ENCODE assay signal across 8 cellular contexts in the genomic region with DNA sequence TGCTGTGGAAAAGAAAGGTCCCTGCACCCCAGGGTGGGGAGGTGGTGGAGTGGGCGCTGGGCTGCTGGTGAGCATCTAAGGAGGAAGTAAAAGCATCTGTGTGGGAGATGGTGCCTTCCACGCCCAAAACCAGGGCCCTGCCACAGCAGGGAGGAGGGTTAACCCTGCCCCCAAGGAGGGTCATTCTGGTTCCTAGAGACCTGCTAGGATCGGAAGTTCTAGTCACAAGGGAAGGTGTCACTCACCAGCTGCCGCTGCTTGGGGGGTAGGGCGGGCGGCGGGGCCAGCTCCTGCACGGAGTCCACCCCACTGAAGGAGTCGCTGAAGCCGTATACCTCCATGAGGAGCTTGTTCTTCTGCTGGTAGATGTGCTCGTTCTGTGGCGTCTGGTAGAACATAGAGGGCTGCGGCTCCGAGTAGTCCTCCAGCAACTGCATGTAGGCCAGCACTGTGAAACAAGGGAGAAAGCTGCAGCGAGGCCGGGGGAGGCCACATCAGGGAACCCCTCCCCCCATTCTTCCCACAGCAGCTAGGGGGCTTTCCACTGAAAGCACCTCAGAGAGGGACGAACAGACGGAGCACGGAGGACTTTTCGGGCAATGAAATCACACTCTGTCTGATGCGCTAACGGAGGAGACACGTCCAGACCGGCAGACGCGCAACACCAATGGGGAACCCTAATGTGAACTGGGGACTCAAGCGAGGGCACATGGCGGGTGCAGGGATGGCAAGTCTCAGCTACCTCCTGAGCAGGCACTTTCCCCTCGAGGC.
A peak's percentile ranks its signal among the peaks of the same experiment; 100 is the strongest.
DNase-seq lines count a peak whose midpoint lies in the region; ATAC-seq lines count a peak whose summit lies in the region.

No MANE protein-coding gene starts in this region.

- no peak for DNase-seq in activated CD8-positive, alpha-beta memory T cell treated with anti-CD3 and anti-CD28 coated beads, Interleukin-2, amount 10 ng/mL, durations not matched to agents 7 days and 5 days
- no peak for DNase-seq in activated CD8-positive, alpha-beta memory T cell treated with anti-CD3 and anti-CD28 coated beads, Interleukin-2, amount 50 U/mL, for 48 hours
- peak; percentile 42 for DNase-seq in activated gamma-delta T cell (lab: John Stamatoyannopoulos, UW)
- peak; percentile 72 for DNase-seq in stimulated activated naive B cell treated with anti-CD40 and anti-IgM and Interleukin-4, amounts not matched to agents 10 μg/mL and 1 μg/mL and 100 μg/mL, for 72 hours
- DNase-seq in AG08396 (ENCODE audit: low spot score): no peak
- no peak for DNase-seq in NCI-H1417 (lab: John Stamatoyannopoulos, UW)
- DNase-seq in HuH-7.5 (ENCODE audit: low spot score): no peak

- peak overlapping the region; percentile 78 for H3K27ac Mint-ChIP-seq in activated CD8-positive, alpha-beta memory T cell treated with anti-CD3 and anti-CD28 coated beads, Interleukin-2, amount 10 ng/mL, durations not matched to agents 7 days and 5 days
- H3K27ac Mint-ChIP-seq in stimulated activated naive B cell treated with anti-CD40 and anti-IgM and Interleukin-4, amounts not matched to agents 10 μg/mL and 1 μg/mL and 100 μg/mL, for 72 hours: peak overlapping the region; percentile 98

- no peaks in the 10 kb centered on the region for H3K9me3 Mint-ChIP-seq in activated CD8-positive, alpha-beta memory T cell treated with anti-CD3 and anti-CD28 coated beads, Interleukin-2, amount 10 ng/mL, durations not matched to agents 7 days and 5 days (ENCODE audit: low read depth)
- peaks cover 0 to 6% of the 10 kb centered on the region in 2 donors for H3K9me3 Mint-ChIP-seq in stimulated activated naive B cell treated with anti-CD40 and anti-IgM and Interleukin-4, amounts not matched to agents 10 μg/mL and 1 μg/mL and 100 μg/mL, for 72 hours

- CTCF ChIA-PET in activated CD8-positive, alpha-beta memory T cell treated with anti-CD3 and anti-CD28 coated beads, Interleukin-2, amount 10 ng/mL, durations not matched to agents 7 days and 5 days (lab: Charles Lee): interaction anchor here (0.9 to 1.6 kb wide), 4 partner anchors 117 to 134 kb away, joined by 3 to 5 read pairs (median 4); no protein-coding TSS in a partner anchor

- peaks cover 72% of the 10 kb centered on the region for H3K36me3 Mint-ChIP-seq in activated CD8-positive, alpha-beta memory T cell treated with anti-CD3 and anti-CD28 coated beads, Interleukin-2, amount 10 ng/mL, durations not matched to agents 7 days and 5 days
- H3K36me3 Mint-ChIP-seq in stimulated activated naive B cell treated with anti-CD40 and anti-IgM and Interleukin-4, amounts not matched to agents 10 μg/mL and 1 μg/mL and 100 μg/mL, for 72 hours: peaks cover 76 to 89% of the 10 kb centered on the region in 2 donors

- H3K4me3 Mint-ChIP-seq in activated CD8-positive, alpha-beta memory T cell treated with anti-CD3 and anti-CD28 coated beads, Interleukin-2, amount 10 ng/mL, durations not matched to agents 7 days and 5 days: no peak overlapping the region
- H3K4me3 Mint-ChIP-seq in stimulated activated naive B cell treated with anti-CD40 and anti-IgM and Interleukin-4, amounts not matched to agents 10 μg/mL and 1 μg/mL and 100 μg/mL, for 72 hours: peak overlapping the region; percentile 76 to 79

- peaks cover 46% of the 10 kb centered on the region for H3K4me1 Mint-ChIP-seq in activated CD8-positive, alpha-beta memory T cell treated with anti-CD3 and anti-CD28 coated beads, Interleukin-2, amount 10 ng/mL, durations not matched to agents 7 days and 5 days
- peaks cover 47 to 81% of the 10 kb centered on the region in 2 donors for H3K4me1 Mint-ChIP-seq in stimulated activated naive B cell treated with anti-CD40 and anti-IgM and Interleukin-4, amounts not matched to agents 10 μg/mL and 1 μg/mL and 100 μg/mL, for 72 hours

- no peaks in the 10 kb centered on the region for H3K27me3 Mint-ChIP-seq in activated CD8-positive, alpha-beta memory T cell treated with anti-CD3 and anti-CD28 coated beads, Interleukin-2, amount 10 ng/mL, durations not matched to agents 7 days and 5 days
- H3K27me3 Mint-ChIP-seq in stimulated activated naive B cell treated with anti-CD40 and anti-IgM and Interleukin-4, amounts not matched to agents 10 μg/mL and 1 μg/mL and 100 μg/mL, for 72 hours: no peaks in the 10 kb centered on the region

- no peak for ATAC-seq in activated CD8-positive, alpha-beta memory T cell treated with anti-CD3 and anti-CD28 coated beads, Interleukin-2, amount 10 ng/mL, durations not matched to agents 7 days and 5 days
- peak; percentile 41 for ATAC-seq in HG03060 (IDR thresholded peaks at IDR 0.05; ENCODE audit: low read depth, unreplicated experiment)
- peak; percentile 80 to 83 for ATAC-seq in stimulated activated naive B cell treated with anti-CD40 and anti-IgM and Interleukin-4, amounts not matched to agents 10 μg/mL and 1 μg/mL and 100 μg/mL, for 72 hours (replicated peaks)

Comparison
In these comparisons a context has a peak if more than half of its experiments do, and no peak if none do; other contexts are left out.
1. DNase-seq: peak in activated gamma-delta T cell (single experiment) and stimulated activated naive B cell treated with anti-CD40 and anti-IgM and Interleukin-4, amounts not matched to agents 10 μg/mL and 1 μg/mL and 100 μg/mL, for 72 hours (single experiment); none in activated CD8-positive, alpha-beta memory T cell treated with anti-CD3 and anti-CD28 coated beads, Interleukin-2, amount 10 ng/mL, durations not matched to agents 7 days and 5 days (single experiment), activated CD8-positive, alpha-beta memory T cell treated with anti-CD3 and anti-CD28 coated beads, Interleukin-2, amount 50 U/mL, for 48 hours (single experiment), AG08396 (single experiment), NCI-H1417 (0 of 3) and HuH-7.5 (single experiment).